8 cellular contexts compared by ENCODE assay signal in the genomic region with DNA sequence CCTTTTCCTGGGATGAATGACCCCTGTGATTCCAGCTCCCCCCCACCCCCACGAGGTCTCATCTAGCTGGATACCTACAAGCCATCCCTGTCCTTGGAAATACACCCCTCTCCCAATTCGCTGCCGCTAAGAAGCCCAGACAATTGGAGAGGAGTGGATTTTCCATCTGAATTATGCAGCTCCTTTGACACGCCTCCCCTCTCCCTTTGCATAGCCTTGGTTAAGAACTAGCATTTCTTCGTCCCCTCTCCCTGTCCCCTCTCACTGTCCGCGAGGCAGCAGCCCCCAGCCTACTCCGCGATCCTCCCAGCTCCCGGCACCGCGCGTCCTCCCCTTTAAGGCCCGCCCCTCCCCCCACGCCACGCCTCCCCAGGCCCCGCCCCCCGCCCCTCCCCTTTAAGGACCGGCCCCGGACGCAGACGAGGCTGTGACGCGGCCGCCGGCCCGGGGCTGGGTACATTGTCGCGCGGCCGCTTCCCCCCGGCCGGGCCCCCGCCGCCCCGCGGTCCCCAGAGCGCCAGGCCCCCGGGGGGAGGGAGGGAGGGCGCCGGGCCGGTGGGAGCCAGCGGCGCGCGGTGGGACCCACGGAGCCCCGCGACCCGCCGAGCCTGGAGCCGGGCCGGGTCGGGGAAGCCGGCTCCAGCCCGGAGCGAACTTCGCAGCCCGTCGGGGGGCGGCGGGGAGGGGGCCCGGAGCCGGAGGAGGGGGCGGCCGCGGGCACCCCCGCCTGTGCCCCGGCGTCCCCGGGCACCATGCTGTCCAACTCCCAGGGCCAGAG. TPM values are rescaled to one million over a fixed set of nuclear protein-coding genes. Genes with fewer than 3 reads are reported as not detected.
DNase-seq lines count a peak whose midpoint lies in the region; ATAC-seq and TF ChIP-seq lines count a peak whose summit lies in the region.

A gene (plus strand): TSS at position 428 of the 778 bp plus-strand sequence. CDS start 325 bp downstream, at position 753.

- H3K36me3 Mint-ChIP-seq in T-cell, result no peaks in the 10 kb centered on the region

- peaks cover 61% of the 10 kb centered on the region for H3K4me1 ChIP-seq in Karpas-422 (ENCODE audit: low read length)
- H3K4me1 ChIP-seq in adipocyte (ENCODE audit: control insufficient read depth, insufficient read depth, low read length), result peaks cover 32% of the 10 kb centered on the region
- H3K4me1 ChIP-seq in heart right ventricle, result peaks cover 20 to 55% (median 40%) of the 10 kb centered on the region in 9 donors
- H3K4me1 ChIP-seq in upper lobe of left lung, result peaks cover 30 to 42% (median 37%) of the 10 kb centered on the region in 4 donors

- peaks cover 0 to 5% of the 10 kb centered on the region in 2 donors for H3K27me3 Mint-ChIP-seq in T-cell

- H3K9me3 ChIP-seq in Karpas-422 (ENCODE audit: low read length) (no peaks in the 10 kb centered on the region), adipocyte (ENCODE audit: control insufficient read depth, low read length) (no peaks in the 10 kb centered on the region), heart right ventricle (no peaks in the 10 kb centered on the region), upper lobe of left lung (no peaks in the 10 kb centered on the region)

- CTCF ChIA-PET in T-cell (lab: Charles Lee), result interaction anchor here (0.6 to 1.0 kb wide), 4 partner anchors 73 to 228 kb away, joined by 3 to 4 read pairs (median 3); a partner anchor contains a TSS

- intact Hi-C loops in heart right ventricle (cut with DNase I) (loop anchor here in 5 of 10 donors (2.0 to 5.0 kb wide), 2 partner anchors 20 to 38 kb away; no protein-coding TSS in a partner anchor), posterior vena cava (cut with DNase I) (loop anchor here in 1 of 2 donors (5.0 kb wide), 1 partner anchor 43 kb away; no protein-coding TSS in a partner anchor)

- H3K4me3 ChIP-seq in Karpas-422 (ENCODE audit: low read length), result peak within 1 kb of the TSS; percentile 89
- H3K4me3 ChIP-seq in adipocyte (ENCODE audit: low read length), result peak within 1 kb of the TSS; percentile 97
- peak within 1 kb of the TSS; percentile 50 to 95 (median 86) for H3K4me3 ChIP-seq in heart right ventricle
- H3K4me3 ChIP-seq in upper lobe of left lung, result peak within 1 kb of the TSS; percentile 69 to 86 (median 77)

- TF ChIP-seq EP300 in upper lobe of left lung (IDR thresholded peaks at IDR 0.05), result no peak

- no peaks in the 10 kb centered on the region for H3K9me2 ChIP-seq in Karpas-422 (replicated peaks; ENCODE audit: insufficient read depth, low read length)

- WGBS in heart right ventricle, 2 donors, result 1% methylated on average over 35 to 62 of the region's 71 CpGs
- WGBS in upper lobe of left lung, 2 donors, result 2% methylated on average over 13 to 20 of the region's 71 CpGs

- H2AFZ ChIP-seq in Karpas-422 (ENCODE audit: low read length), result 0 out of 2 replicates have a peak within 1 kb of the TSS, but pooled peaks have one; percentile 53

- ATAC-seq in GM19438 (IDR thresholded peaks at IDR 0.05; ENCODE audit: low read depth, unreplicated experiment) (peak; percentile 44), T-cell (replicated peaks in 1 of 4) (peak; percentile 80 to 85 (median 82)), heart right ventricle (peak; percentile 73 to 88 (median 81)), upper lobe of left lung (ENCODE audit: low FRiP score in 2 of 2) (peak; percentile 87 to 88)

- DNase-seq in Karpas-422 (peak; percentile 88), T-cell (peak; percentile 34 to 79 (median 63)), adipocyte (ENCODE audit: low read depth) (peak; percentile 95), heart right ventricle (peak; percentile 85), posterior vena cava (ENCODE audit: low spot score) (peak; percentile 94), upper lobe of left lung (peak; percentile 87 to 96)

- peaks cover 36 to 49% (median 40%) of the 10 kb centered on the region in 3 donors for H3K4me1 Mint-ChIP-seq in T-cell

- H3K9ac ChIP-seq in Karpas-422 (ENCODE audit: low read length) (peak within 1 kb of the TSS; percentile 77), adipocyte (ENCODE audit: low read length) (peak within 1 kb of the TSS; percentile 97)

- peak in 2 of 4 donors; percentile 51 to 59 for TF ChIP-seq POLR2A in upper lobe of left lung (IDR thresholded peaks at IDR 0.05)

- no peak for TF ChIP-seq CTCF in C4-2B (conservative IDR thresholded peaks at IDR 0.05)
- no peak for TF ChIP-seq CTCF in heart right ventricle (IDR thresholded peaks at IDR 0.05)
- no peak for TF ChIP-seq CTCF in upper lobe of left lung (IDR thresholded peaks at IDR 0.05)

- H3K27me3 ChIP-seq in Karpas-422 (ENCODE audit: low read length) (no peaks in the 10 kb centered on the region), adipocyte (replicated peaks; ENCODE audit: control insufficient read depth, insufficient read depth, low read length) (no peaks in the 10 kb centered on the region), heart right ventricle (no peaks in the 10 kb centered on the region), upper lobe of left lung (no peaks in the 10 kb centered on the region)

- no peaks in the 10 kb centered on the region for H3K36me3 ChIP-seq in Karpas-422 (ENCODE audit: insufficient read depth, low read length)
- no peaks in the 10 kb centered on the region for H3K36me3 ChIP-seq in adipocyte (ENCODE audit: control insufficient read depth, insufficient read depth, low read length, severe bottlenecking)
- peaks cover 0 to 7% (median 0%) of the 10 kb centered on the region in 9 donors for H3K36me3 ChIP-seq in heart right ventricle
- H3K36me3 ChIP-seq in upper lobe of left lung, result no peaks in the 10 kb centered on the region

- peaks cover 27% of the 10 kb centered on the region for H4K20me1 ChIP-seq in Karpas-422 (ENCODE audit: insufficient read depth, low read depth, low read length)

- H3K4me2 ChIP-seq in Karpas-422 (ENCODE audit: low read depth, low read length, poor library complexity, severe bottlenecking), result peak within 1 kb of the TSS; percentile 99

- H3K27ac ChIP-seq in C4-2B, result peak within 1 kb of the TSS; percentile 77
- no peak within 1 kb of the TSS for H3K27ac ChIP-seq in Karpas-422 (ENCODE audit: low read length)
- peak within 1 kb of the TSS; percentile 91 to 99 (median 98) for H3K27ac ChIP-seq in heart right ventricle
- H3K27ac ChIP-seq in upper lobe of left lung, result peak within 1 kb of the TSS; percentile 95 to 99 (median 98)

- peak within 1 kb of the TSS; percentile 88 to 89 for H3K27ac Mint-ChIP-seq in T-cell

- no peaks in the 10 kb centered on the region for H3K79me2 ChIP-seq in Karpas-422 (ENCODE audit: low read length)

- POLR2A ChIA-PET in T-cell (lab: Charles Lee), result interaction anchor here in 1 of 2 donors (0.6 to 0.7 kb wide), 3 partner anchors 9 to 1215 kb away, joined by 4 to 12 read pairs (median 4); no protein-coding TSS in a partner anchor

- H3K9me3 Mint-ChIP-seq in T-cell, result no peaks in the 10 kb centered on the region

- peak within 1 kb of the TSS; percentile 97 to 99 (median 99) for H3K4me3 Mint-ChIP-seq in T-cell

RNA-seq across cellular contexts. Expression of the gene that starts here (rescaled TPM):
- 19.8 and 25.1 TPM in 2 replicates for total RNA-seq in Karpas-422 (2014; rRNA removed; shearing (Covaris generic); ENCODE audit: low replicate concordance)
- total RNA-seq in T-cell (100 to 1,000 TPM in 1 of 5 donors, 10 to 100 TPM in 4; 64.3 to 117 (median 78.4) TPM), heart right ventricle (100 to 1,000 TPM; 169 to 323 (median 224) TPM), posterior vena cava (100 to 1,000 TPM in 1 of 2 donors, 10 to 100 TPM in 1; 69.0 to 102 TPM), upper lobe of left lung (100 to 1,000 TPM in 2 of 6 donors, 10 to 100 TPM in 4; 64.8 to 135 (median 84.3) TPM)
- polyA plus RNA-seq in heart right ventricle, result 100 to 1,000 TPM; 101 to 144 TPM
